ENCODE assay signal across 30 cellular contexts in the genomic region with DNA sequence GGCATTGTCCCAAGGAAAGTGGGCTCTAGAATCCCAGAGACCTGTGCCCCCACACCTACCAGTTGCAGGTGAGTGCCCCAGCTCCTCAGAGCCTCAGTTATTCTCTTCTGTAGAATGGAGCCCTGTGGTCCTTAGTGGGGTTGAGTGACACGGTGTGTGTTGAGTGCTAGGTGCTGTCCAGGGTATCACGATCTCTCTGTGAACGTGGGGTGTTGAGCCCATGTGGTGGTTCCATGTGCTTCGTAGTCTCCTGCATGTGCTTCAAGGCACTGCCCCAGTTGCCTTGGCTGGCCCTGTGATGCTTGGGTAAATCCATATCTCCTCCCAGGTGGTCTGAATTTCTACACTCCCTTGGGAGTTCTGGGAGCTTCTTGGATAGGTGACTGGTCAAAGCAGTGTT.
"Had no signal": no experiment of that assay in that cellular context is flagged by ENCODE, and none has a peak within 500 bp of the region (broad histone marks: within the 10 kb centered on the region; RNA-seq: fewer than 3 reads in every experiment).

No MANE protein-coding gene starts in this region.

- ATAC-seq: activated CD4-positive, CD25-positive, alpha-beta regulatory T cell treated with anti-CD3 and anti-CD28 coated beads, Interleukin-2, amount 50 U/mL, for 24 hours; gastroesophageal sphincter; left cardiac atrium; naive thymus-derived CD4-positive, alpha-beta T cell; pancreas had no signal

- H3K36me3 ChIP-seq: brain microvascular endothelial cell, gastroesophageal sphincter, pancreas, right atrium auricular region, spleen, WERI-Rb-1 had no signal

- H3K27me3 ChIP-seq: brain microvascular endothelial cell, dorsolateral prefrontal cortex, gastroesophageal sphincter, hepatocyte, pancreas, right atrium auricular region, spleen had no signal

- H3K27ac ChIP-seq: brain microvascular endothelial cell, dorsolateral prefrontal cortex, hepatocyte, pancreas, spleen, WERI-Rb-1 had no signal

- H3K36me3 Mint-ChIP-seq: activated naive CD4-positive, alpha-beta T cell treated with anti-CD3 and anti-CD28 coated beads, Interleukin-2, amount 10 ng/mL, durations not matched to agents 7 days and 5 days; activated naive CD8-positive, alpha-beta T cell treated with anti-CD3 and anti-CD28 coated beads, Interleukin-2, amount 10 ng/mL, durations not matched to agents 7 days and 5 days had no signal

- H3K79me2 ChIP-seq: hepatocyte had no signal

- H3K27me3 Mint-ChIP-seq: activated naive CD8-positive, alpha-beta T cell treated with anti-CD3 and anti-CD28 coated beads, Interleukin-2, amount 10 ng/mL, durations not matched to agents 7 days and 5 days had no signal

- H3K9me3 ChIP-seq: gastroesophageal sphincter, pancreas, right atrium auricular region had no signal

- DNase-seq: activated CD4-positive, alpha-beta memory T cell treated with anti-CD3 and anti-CD28 coated beads, Interleukin-2, amount 10 ng/mL, durations not matched to agents 7 days and 5 days; activated CD4-positive, alpha-beta T cell treated with anti-CD3 and anti-CD28 coated beads, Interleukin-2, amount 10 ng/mL, durations not matched to agents 24 days and 14 days; activated gamma-delta T cell; activated naive CD4-positive, alpha-beta T cell treated with anti-CD3 and anti-CD28 coated beads, Interleukin-2, amount 10 ng/mL, durations not matched to agents 7 days and 5 days; activated naive CD8-positive, alpha-beta T cell treated with anti-CD3 and anti-CD28 coated beads, Interleukin-2, amount 10 ng/mL, durations not matched to agents 7 days and 5 days; activated T-cell treated with anti-CD3 and anti-CD28 coated beads for 4 hours; brain microvascular endothelial cell; effector memory CD4-positive, alpha-beta T cell; erythroblast; left cardiac atrium; mammary epithelial cell; midbrain; naive thymus-derived CD4-positive, alpha-beta T cell; nucleus accumbens; pancreas; spleen; stimulated activated CD4-positive, alpha-beta T cell treated with anti-CD3 and anti-CD28 coated beads, Interleukin-2, amount 100 ng/mL, for 48 hours; stimulated activated naive CD4-positive, alpha-beta T cell treated with Interleukin-2 at 50 U/mL for 16 hours; T-helper 9 cell; trophoblast cell; WERI-Rb-1 had no signal

- H3K4me1 Mint-ChIP-seq: activated CD4-positive, alpha-beta memory T cell treated with anti-CD3 and anti-CD28 coated beads, Interleukin-2, amount 10 ng/mL, durations not matched to agents 7 days and 5 days; activated CD4-positive, alpha-beta T cell treated with anti-CD3 and anti-CD28 coated beads, Interleukin-2, amount 10 ng/mL, durations not matched to agents 24 days and 14 days; activated naive CD4-positive, alpha-beta T cell treated with anti-CD3 and anti-CD28 coated beads, Interleukin-2, amount 10 ng/mL, durations not matched to agents 7 days and 5 days; neural crest cell had no signal

- H3K27ac Mint-ChIP-seq: activated CD4-positive, alpha-beta memory T cell treated with anti-CD3 and anti-CD28 coated beads, Interleukin-2, amount 10 ng/mL, durations not matched to agents 7 days and 5 days; activated CD4-positive, alpha-beta T cell treated with anti-CD3 and anti-CD28 coated beads, Interleukin-2, amount 10 ng/mL, durations not matched to agents 24 days and 14 days; activated naive CD4-positive, alpha-beta T cell treated with anti-CD3 and anti-CD28 coated beads, Interleukin-2, amount 10 ng/mL, durations not matched to agents 7 days and 5 days; activated naive CD8-positive, alpha-beta T cell treated with anti-CD3 and anti-CD28 coated beads, Interleukin-2, amount 10 ng/mL, durations not matched to agents 7 days and 5 days; activated T-helper 1 cell treated with anti-CD3 and anti-CD28 coated beads, Interleukin-12 subunit alpha, Interleukin-12 subunit beta, Interleukin-2, Interleukin-4 antibody, amounts not matched to agents 30 ng/mL and 10 ng/mL and 1 ng/mL, durations not matched to agents 14 hours and 24 hours and 36 hours; T-helper 1 cell treated with Interleukin-12 subunit alpha and Interleukin-12 subunit beta and Interleukin-4 antibody, amounts not matched to agents 30 μg/mL and 1 μg/mL, for 36 hours had no signal

- H3K4me3 Mint-ChIP-seq: activated CD4-positive, alpha-beta memory T cell treated with anti-CD3 and anti-CD28 coated beads, Interleukin-2, amount 10 ng/mL, durations not matched to agents 7 days and 5 days; activated CD4-positive, alpha-beta T cell treated with anti-CD3 and anti-CD28 coated beads, Interleukin-2, amount 10 ng/mL, durations not matched to agents 24 days and 14 days; activated naive CD4-positive, alpha-beta T cell treated with anti-CD3 and anti-CD28 coated beads, Interleukin-2, amount 10 ng/mL, durations not matched to agents 7 days and 5 days; activated naive CD8-positive, alpha-beta T cell treated with anti-CD3 and anti-CD28 coated beads, Interleukin-2, amount 10 ng/mL, durations not matched to agents 7 days and 5 days; activated T-helper 1 cell treated with anti-CD3 and anti-CD28 coated beads, Interleukin-12 subunit alpha, Interleukin-12 subunit beta, Interleukin-2, Interleukin-4 antibody, amounts not matched to agents 30 ng/mL and 10 ng/mL and 1 ng/mL, durations not matched to agents 14 hours and 24 hours and 36 hours; naive thymus-derived CD4-positive, alpha-beta T cell; neural crest cell; T-helper 1 cell treated with Interleukin-12 subunit alpha and Interleukin-12 subunit beta and Interleukin-4 antibody, amounts not matched to agents 30 μg/mL and 1 μg/mL, for 36 hours had no signal

- H2AFZ ChIP-seq: hepatocyte had no signal

- H3K4me3 ChIP-seq: coronary artery, dorsolateral prefrontal cortex, gastroesophageal sphincter, hepatocyte, pancreas, right atrium auricular region, spleen had no signal

- H3K4me2 ChIP-seq: hepatocyte had no signal

- H3K9me3 Mint-ChIP-seq: activated CD4-positive, alpha-beta memory T cell treated with anti-CD3 and anti-CD28 coated beads, Interleukin-2, amount 10 ng/mL, durations not matched to agents 7 days and 5 days; activated T-helper 1 cell treated with anti-CD3 and anti-CD28 coated beads, Interleukin-12 subunit alpha, Interleukin-12 subunit beta, Interleukin-2, Interleukin-4 antibody, amounts not matched to agents 30 ng/mL and 10 ng/mL and 1 ng/mL, durations not matched to agents 14 hours and 24 hours and 36 hours had no signal
